In genomic region chr12:92363295-92364146, GRCh38 we compare ENCODE assay signal across 8 cellular contexts.
DNase-seq lines count a peak whose midpoint lies in the region; ATAC-seq, FAIRE-seq and TF ChIP-seq lines count a peak whose summit lies in the region.

No MANE protein-coding gene starts in this region.

- peak overlapping the region; percentile 87 for H2AFZ ChIP-seq in H1 (ENCODE audit: low read length)

- H3K36me3 ChIP-seq in H1 (ENCODE audit: control insufficient read depth in 2 of 4, insufficient read depth in 4 of 4, low read length in 3 of 4) (no peaks in the 10 kb centered on the region), aorta (ENCODE audit: control insufficient read depth in 1 of 2, insufficient read depth in 2 of 2, low read length in 1 of 2) (no peaks in the 10 kb centered on the region)

- no peak overlapping the region for H3K56ac ChIP-seq in H1 (replicated peaks; ENCODE audit: insufficient read length, low read depth, low read length)

- no peak overlapping the region for H4K5ac ChIP-seq in H1 (ENCODE audit: insufficient read length, low read depth, low read length)

- DNase-seq in CMK (ENCODE audit: low read depth) (peak; percentile 12), H1 (ENCODE audit: low read depth in 1 of 2, low spot score in 2 of 2) (no peak), neural crest cell (ENCODE audit: low read depth, low spot score) (peak; percentile 31), aorta (peak in 1 of 2 donors; percentile 74), NCI-H2081 (lab: John Stamatoyannopoulos, UW) (no peak)
- DNase-seq in activated CD4-positive, alpha-beta T cell treated with anti-CD3 and anti-CD28 coated beads for 1 hour: peak; percentile 34

- POLR2A ChIA-PET in H1 (lab: Charles Lee; ENCODE audit: partially characterized antibody): no interaction called here

- H3K14ac ChIP-seq in H1 (ENCODE audit: insufficient read length): no peak overlapping the region

- no peak for TF ChIP-seq RAD21 in H1 (IDR thresholded peaks at IDR 0.05 in 1 of 2, conservative IDR thresholded peaks at IDR 0.05 in 1 of 2; ENCODE audit: low read depth in 2 of 2, low read length in 2 of 2)

- H3K4me3 Mint-ChIP-seq in neural crest cell: peak overlapping the region; percentile 69

- H2BK20ac ChIP-seq in H1 (ENCODE audit: low read length): no peak overlapping the region

- peaks cover 0 to 6% (median 0%) of the 10 kb centered on the region in 4 experiments; a peak in 2 of 7 replicates for H3K4me1 ChIP-seq in H1 (replicated peaks in 1 of 4; ENCODE audit: control insufficient read depth in 3 of 4, insufficient read depth in 4 of 4, low read length in 3 of 4)
- no peaks in the 10 kb centered on the region for H3K4me1 ChIP-seq in aorta (ENCODE audit: control insufficient read depth in 1 of 2, insufficient read depth in 2 of 2, low read length in 2 of 2)

- peaks cover 3% of the 10 kb centered on the region for H3K9me3 Mint-ChIP-seq in neural crest cell

- no peak overlapping the region for H3K4me2 ChIP-seq in H1 (ENCODE audit: insufficient read depth in 1 of 2, low read depth in 2 of 2, low read length in 2 of 2)

- no peak overlapping the region for H2BK120ac ChIP-seq in H1 (replicated peaks; ENCODE audit: low read depth, low read length)

- H3K79me1 ChIP-seq in H1 (ENCODE audit: low read depth, low read length): no peaks in the 10 kb centered on the region

- intact Hi-C loops in aorta (cut with DNase I): no loop called here

- H3K9me3 ChIP-seq in H1 (ENCODE audit: insufficient read depth in 2 of 2, low read depth in 1 of 2, low read length in 1 of 2) (no peaks in the 10 kb centered on the region), aorta (ENCODE audit: control insufficient read depth, low read length) (no peaks in the 10 kb centered on the region)

- no peak overlapping the region for H2AK5ac ChIP-seq in H1 (ENCODE audit: low read depth, low read length)

- CTCF ChIA-PET in H1 (lab: Charles Lee; ENCODE audit: partially characterized antibody): interaction anchor here (1.0 to 1.2 kb wide), 2 partner anchors 11 to 218 kb away, joined by 3 read pairs; partner anchors contain the start of gene BTG1

- no peak overlapping the region for H3K4ac ChIP-seq in H1 (replicated peaks; ENCODE audit: insufficient read length, low read depth, low read length)

- no peaks in the 10 kb centered on the region for H4K20me1 ChIP-seq in H1 (replicated peaks in 1 of 2; ENCODE audit: control insufficient read depth in 1 of 2, insufficient read depth in 2 of 2, low read length in 2 of 2)

- H3K79me2 ChIP-seq in H1 (ENCODE audit: control insufficient read depth in 1 of 2, insufficient read depth in 2 of 2, low read length in 2 of 2): no peaks in the 10 kb centered on the region

- no peak overlapping the region for H2BK12ac ChIP-seq in H1 (ENCODE audit: low read depth, low read length)

- TF ChIP-seq POLR2A in H1 (IDR thresholded peaks at IDR 0.05; ENCODE audit: control extremely low read depth in 1 of 2, low read depth in 2 of 2, low read length in 2 of 2): no peak

- peak overlapping the region; percentile 91 for H3K27ac Mint-ChIP-seq in neural crest cell (ENCODE audit: unreplicated experiment)

- ATAC-seq in GM19438 (IDR thresholded peaks at IDR 0.05; ENCODE audit: low read depth, unreplicated experiment): peak; percentile 62
- ATAC-seq in HG03520 (IDR thresholded peaks at IDR 0.05; ENCODE audit: unreplicated experiment): peak; percentile 62
- ATAC-seq in aorta (ENCODE audit: low FRiP score): peak; percentile 58

- H2BK15ac ChIP-seq in H1 (ENCODE audit: low read length): no peak overlapping the region

- no peak overlapping the region for H4K8ac ChIP-seq in H1 (ENCODE audit: extremely low read depth, insufficient read depth, low read length)

- peaks cover 2% of the 10 kb centered on the region; the same call in 1 of the 2 replicates for H3K23me2 ChIP-seq in H1 (ENCODE audit: low read depth, low read length)

- H3K27me3 ChIP-seq in H1 (replicated peaks in 1 of 4; ENCODE audit: control insufficient read depth in 3 of 4, extremely low read depth in 1 of 4, insufficient read depth in 3 of 4, low read length in 3 of 4) (no peaks in the 10 kb centered on the region), aorta (ENCODE audit: control insufficient read depth in 1 of 2, insufficient read depth in 2 of 2, low read length in 1 of 2) (no peaks in the 10 kb centered on the region)

- no peak overlapping the region for H2BK5ac ChIP-seq in H1 (ENCODE audit: low read depth, low read length)

- peaks cover 56% of the 10 kb centered on the region for H3K4me1 Mint-ChIP-seq in neural crest cell

- H3K27me3 Mint-ChIP-seq in neural crest cell (ENCODE audit: low read depth): no peaks in the 10 kb centered on the region

- H3K27ac ChIP-seq in H1 (ENCODE audit: low read depth, low read length): no peak overlapping the region
- no peak overlapping the region for H3K27ac ChIP-seq in aorta (ENCODE audit: low read depth in 1 of 2, low read length in 2 of 2)

- H3K4me3 ChIP-seq in H1 (ENCODE audit: extremely low read depth in 1 of 4, insufficient read depth in 2 of 4, low read depth in 3 of 4, low read length in 4 of 4): no peak overlapping the region
- no peak overlapping the region for H3K4me3 ChIP-seq in aorta (ENCODE audit: low read length in 2 of 2)

- H3K36me3 Mint-ChIP-seq in neural crest cell (ENCODE audit: low read depth): no peaks in the 10 kb centered on the region

- no peak for FAIRE-seq in H1 (lab: Jason Lieb, UNC)

- H4K91ac ChIP-seq in H1 (replicated peaks; ENCODE audit: insufficient read length, low read length): no peak overlapping the region

- no peak overlapping the region for H3K23ac ChIP-seq in H1 (ENCODE audit: insufficient read length)

- no peak overlapping the region for H3K9ac ChIP-seq in H1 (replicated peaks in 1 of 4; ENCODE audit: extremely low read depth in 1 of 4, low read depth in 3 of 4, low read length in 3 of 4)

- 95% methylated on average over 11 of the region's 11 CpGs; no CpG with 5 or more reads in 1 of the 2 experiments for WGBS in H1 (ENCODE audit: extremely low coverage in 1 of 2, insufficient coverage in 1 of 2, insufficient read length in 1 of 2, insufficient replicate concordance in 2 of 2, low coverage in 1 of 2, low lambda C conversion rate in 2 of 2, missing lambda C conversion rate in 1 of 2), 2 experiments
- 59 to 61% methylated on average over 11 of the region's 11 CpGs for WGBS in aorta, 2 donors

- TF ChIP-seq CTCF in H1 (IDR thresholded peaks at IDR 0.05; ENCODE audit: control extremely low read depth in 1 of 3, insufficient read depth in 1 of 3, low read depth in 1 of 3, low read length in 3 of 3) (no peak), neural crest cell (conservative IDR thresholded peaks at IDR 0.05) (no peak)

- no peak overlapping the region for H3K18ac ChIP-seq in H1 (ENCODE audit: extremely low read depth, low read length)

- no peak for TF ChIP-seq EP300 in H1 (IDR thresholded peaks at IDR 0.05; ENCODE audit: borderline replicate concordance in 1 of 2, low read depth in 2 of 2, low read length in 2 of 2)

TF ChIP-seq in H1, 55 proteins besides CTCF, POLR2A, EP300 and RAD21 (continues in another document):
- TF ChIP-seq EZH2 (IDR thresholded peaks at IDR 0.05; ENCODE audit: low read depth, low read length, severe bottlenecking): no peak

Comparison
In these comparisons a context has a peak if more than half of its experiments do, and no peak if none do; other contexts are left out.
1. DNase-seq: peak in CMK (single experiment), activated CD4-positive, alpha-beta T cell treated with anti-CD3 and anti-CD28 coated beads for 1 hour (single experiment) and neural crest cell (single experiment); none in H1 (0 of 2) and NCI-H2081 (0 of 2).
2. Peak in every context shown above with its lines, with median percentiles within 50 percentile points of each other: ATAC-seq.